In the genomic region with DNA sequence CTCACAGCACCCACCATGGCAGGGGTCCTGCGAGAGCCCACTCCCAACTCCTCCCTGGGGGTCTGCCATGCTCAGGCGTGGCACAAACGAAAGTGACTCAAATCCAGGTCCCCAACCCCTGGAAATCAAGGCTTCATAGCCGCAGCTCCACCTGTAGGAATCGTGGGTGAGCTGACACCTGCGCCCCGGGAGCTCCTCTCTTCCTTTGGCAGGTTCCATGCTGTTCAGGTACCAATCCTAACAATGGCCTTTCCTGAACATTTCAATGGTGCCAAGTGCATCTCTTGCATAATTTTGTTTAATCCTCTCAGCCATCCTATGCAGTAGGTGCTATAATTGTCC, we compare ENCODE assay signal across 2 cellular contexts.
TF ChIP-seq lines count a peak whose summit lies in the region.

No MANE protein-coding gene starts in this region.

TF ChIP-seq in GM23338, 12 proteins besides CTCF, POLR2A, EP300 and RAD21 (continues in another document):
- TF ChIP-seq, protein P1, sequence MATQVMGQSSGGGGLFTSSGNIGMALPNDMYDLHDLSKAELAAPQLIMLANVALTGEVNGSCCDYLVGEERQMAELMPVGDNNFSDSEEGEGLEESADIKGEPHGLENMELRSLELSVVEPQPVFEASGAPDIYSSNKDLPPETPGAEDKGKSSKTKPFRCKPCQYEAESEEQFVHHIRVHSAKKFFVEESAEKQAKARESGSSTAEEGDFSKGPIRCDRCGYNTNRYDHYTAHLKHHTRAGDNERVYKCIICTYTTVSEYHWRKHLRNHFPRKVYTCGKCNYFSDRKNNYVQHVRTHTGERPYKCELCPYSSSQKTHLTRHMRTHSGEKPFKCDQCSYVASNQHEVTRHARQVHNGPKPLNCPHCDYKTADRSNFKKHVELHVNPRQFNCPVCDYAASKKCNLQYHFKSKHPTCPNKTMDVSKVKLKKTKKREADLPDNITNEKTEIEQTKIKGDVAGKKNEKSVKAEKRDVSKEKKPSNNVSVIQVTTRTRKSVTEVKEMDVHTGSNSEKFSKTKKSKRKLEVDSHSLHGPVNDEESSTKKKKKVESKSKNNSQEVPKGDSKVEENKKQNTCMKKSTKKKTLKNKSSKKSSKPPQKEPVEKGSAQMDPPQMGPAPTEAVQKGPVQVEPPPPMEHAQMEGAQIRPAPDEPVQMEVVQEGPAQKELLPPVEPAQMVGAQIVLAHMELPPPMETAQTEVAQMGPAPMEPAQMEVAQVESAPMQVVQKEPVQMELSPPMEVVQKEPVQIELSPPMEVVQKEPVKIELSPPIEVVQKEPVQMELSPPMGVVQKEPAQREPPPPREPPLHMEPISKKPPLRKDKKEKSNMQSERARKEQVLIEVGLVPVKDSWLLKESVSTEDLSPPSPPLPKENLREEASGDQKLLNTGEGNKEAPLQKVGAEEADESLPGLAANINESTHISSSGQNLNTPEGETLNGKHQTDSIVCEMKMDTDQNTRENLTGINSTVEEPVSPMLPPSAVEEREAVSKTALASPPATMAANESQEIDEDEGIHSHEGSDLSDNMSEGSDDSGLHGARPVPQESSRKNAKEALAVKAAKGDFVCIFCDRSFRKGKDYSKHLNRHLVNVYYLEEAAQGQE (IDR thresholded peaks at IDR 0.05; ENCODE audit: unreplicated experiment): no peak
- TF ChIP-seq EZH2 (IDR thresholded peaks at IDR 0.05; ENCODE audit: low read depth, unreplicated experiment): no peak
- no peak for TF ChIP-seq JUNB (IDR thresholded peaks at IDR 0.05; ENCODE audit: unreplicated experiment)
- TF ChIP-seq ETS1 (IDR thresholded peaks at IDR 0.05): no peak
- no peak for TF ChIP-seq ZNF462 (CRISPR knock-in tag; IDR thresholded peaks at IDR 0.05)
- no peak for TF ChIP-seq ZNF331 (CRISPR knock-in tag; IDR thresholded peaks at IDR 0.05; ENCODE audit: low read depth)
- no peak for TF ChIP-seq CREB1 (CRISPR knock-in tag; IDR thresholded peaks at IDR 0.05; ENCODE audit: low read depth)
- no peak for TF ChIP-seq POLR2AphosphoS5 (IDR thresholded peaks at IDR 0.05; ENCODE audit: low read depth)
- no peak for TF ChIP-seq EZH2phosphoT487 (IDR thresholded peaks at IDR 0.05; ENCODE audit: unreplicated experiment)
- no peak for TF ChIP-seq ZNF114 (CRISPR knock-in tag; IDR thresholded peaks at IDR 0.05)
- no peak for TF ChIP-seq NANOG (IDR thresholded peaks at IDR 0.05; ENCODE audit: borderline replicate concordance)

TF ChIP-seq in H1, 55 proteins besides CTCF, POLR2A, EP300 and RAD21:
- TF ChIP-seq RNF2 (IDR thresholded peaks at IDR 0.05; ENCODE audit: borderline replicate concordance, low read depth, low read length, missing control alignments, poor library complexity, severe bottlenecking): no peak
- no peak for TF ChIP-seq TAF7 (optimal IDR thresholded peaks at IDR 0.05; ENCODE audit: borderline replicate concordance, low read depth, low read length)
- no peak for TF ChIP-seq CBX8 (IDR thresholded peaks at IDR 0.05; ENCODE audit: borderline replicate concordance, low read depth, low read length)
